In the genomic region with DNA sequence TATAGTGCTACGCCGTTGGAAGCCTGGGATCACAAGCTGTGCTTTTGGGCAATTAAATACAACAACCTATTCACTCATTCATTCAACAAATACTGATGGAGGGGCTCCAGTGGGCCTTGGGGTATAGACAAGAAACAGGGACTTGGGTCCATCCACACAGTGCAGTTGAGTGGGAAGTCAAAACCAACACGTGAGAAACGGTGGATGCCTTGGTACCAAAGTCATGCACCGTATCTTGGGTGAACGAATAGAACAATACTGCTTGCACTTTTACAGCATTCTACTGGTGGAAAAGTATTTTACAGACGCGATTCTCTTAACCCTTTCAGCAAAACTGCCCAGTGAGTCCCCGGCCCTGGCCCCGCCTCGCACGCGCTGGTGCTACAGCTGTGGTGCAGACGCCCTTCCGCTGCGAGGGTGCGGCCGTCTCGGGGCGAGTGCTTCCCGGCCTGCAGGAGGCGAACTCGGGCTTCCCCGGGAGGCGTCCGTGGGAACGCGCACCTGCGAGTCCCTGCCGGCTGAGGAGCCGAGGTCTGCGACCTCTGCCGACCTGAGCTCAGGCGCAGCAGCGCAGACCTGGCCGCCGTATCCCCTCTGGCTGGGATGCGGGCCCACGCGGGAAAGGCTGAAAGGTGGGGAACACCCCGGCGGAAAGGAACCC, we compare ENCODE assay signal across 8 cellular contexts. TPM values are rescaled to one million over a fixed set of nuclear protein-coding genes. Genes with fewer than 3 reads are reported as not detected.
A peak's percentile ranks its signal among the peaks of the same experiment; 100 is the strongest.
DNase-seq lines count a peak whose midpoint lies in the region; ATAC-seq and TF ChIP-seq lines count a peak whose summit lies in the region.

No MANE protein-coding gene starts in this region.

- intact Hi-C loops in PC-9 (cut with micrococcal nuclease; ENCODE audit: unreplicated experiment) = loop anchor here (2.0 to 10.0 kb wide), 2 partner anchors 112 to 286 kb away; no protein-coding TSS in a partner anchor
- intact Hi-C loops in activated T-helper 1 cell treated with anti-CD3 and anti-CD28 coated beads, Interleukin-12 subunit alpha, Interleukin-12 subunit beta, Interleukin-2, Interleukin-4 antibody, amounts not matched to agents 30 ng/mL and 10 ng/mL and 1 ng/mL, durations not matched to agents 14 hours and 24 hours and 36 hours (cut with micrococcal nuclease) = loop anchor here (1.0 to 5.0 kb wide), 9 partner anchors 112 to 1976 kb away; a partner anchor contains a TSS

- H3K79me2 ChIP-seq in PC-9 (ENCODE audit: low read depth) (no peaks in the 10 kb centered on the region), neural progenitor cell (ENCODE audit: low read depth) (peaks cover 35% of the 10 kb centered on the region)

- peaks cover 3% of the 10 kb centered on the region for H3K36me3 Mint-ChIP-seq in activated T-helper 1 cell treated with anti-CD3 and anti-CD28 coated beads, Interleukin-12 subunit alpha, Interleukin-12 subunit beta, Interleukin-2, Interleukin-4 antibody, amounts not matched to agents 30 ng/mL and 10 ng/mL and 1 ng/mL, durations not matched to agents 14 hours and 24 hours and 36 hours (ENCODE audit: low read depth)
- H3K36me3 Mint-ChIP-seq in neural progenitor cell = peaks cover 9% of the 10 kb centered on the region

- H3K9me3 Mint-ChIP-seq in activated T-helper 1 cell treated with anti-CD3 and anti-CD28 coated beads, Interleukin-12 subunit alpha, Interleukin-12 subunit beta, Interleukin-2, Interleukin-4 antibody, amounts not matched to agents 30 ng/mL and 10 ng/mL and 1 ng/mL, durations not matched to agents 14 hours and 24 hours and 36 hours = no peaks in the 10 kb centered on the region
- H3K9me3 Mint-ChIP-seq in neural progenitor cell = no peaks in the 10 kb centered on the region

- H4K20me1 ChIP-seq in PC-9 (ENCODE audit: insufficient read depth) (no peaks in the 10 kb centered on the region), neural progenitor cell (ENCODE audit: low read depth) (peaks cover 8% of the 10 kb centered on the region)

- H3K4me3 ChIP-seq in PC-9 = peak overlapping the region; percentile 66
- peak overlapping the region; percentile 83 for H3K4me3 ChIP-seq in fibroblast of villous mesenchyme (ENCODE audit: low read depth, low read length)
- H3K4me3 ChIP-seq in neural progenitor cell = peak overlapping the region; percentile 94
- peak overlapping the region; percentile 80 to 94 (median 89) for H3K4me3 ChIP-seq in subcutaneous abdominal adipose tissue (ENCODE audit: low read depth in 1 of 5, low read length in 5 of 5)

- peak; percentile 69 for ATAC-seq in GM19324 (IDR thresholded peaks at IDR 0.05; ENCODE audit: low FRiP score, unreplicated experiment)
- peak; percentile 69 for ATAC-seq in HG03439 (IDR thresholded peaks at IDR 0.05; ENCODE audit: unreplicated experiment)

- H3F3A ChIP-seq in PC-9 (ENCODE audit: insufficient read depth, low read depth) (no peaks in the 10 kb centered on the region), neural progenitor cell (ENCODE audit: low read depth) (peaks cover 10% of the 10 kb centered on the region)

- H2AFZ ChIP-seq in PC-9 (peak overlapping the region; percentile 96), neural progenitor cell (replicated peaks) (peak overlapping the region; percentile 26)

- H3K27ac ChIP-seq in C4-2B = peak overlapping the region; percentile 69
- no peak overlapping the region for H3K27ac ChIP-seq in PC-9
- H3K27ac ChIP-seq in neural progenitor cell = no peak overlapping the region
- peak overlapping the region; percentile 50 for H3K27ac ChIP-seq in subcutaneous abdominal adipose tissue (ENCODE audit: low read depth, low read length)

- BruUV-seq in PC-9 (replicated peaks; lab: Mats Ljungman, UMichigan) = TSS peak; percentile 78

- no peaks in the 10 kb centered on the region for H3K4me1 ChIP-seq in PC-9 (replicated peaks; ENCODE audit: insufficient read depth)
- H3K4me1 ChIP-seq in neural progenitor cell = peaks cover 18% of the 10 kb centered on the region
- H3K4me1 ChIP-seq in subcutaneous abdominal adipose tissue (ENCODE audit: control insufficient read depth in 5 of 5, insufficient read depth in 5 of 5, low read length in 5 of 5) = peaks cover 0 to 20% (median 16%) of the 10 kb centered on the region in 5 donors

- H3K4me1 Mint-ChIP-seq in activated T-helper 1 cell treated with anti-CD3 and anti-CD28 coated beads, Interleukin-12 subunit alpha, Interleukin-12 subunit beta, Interleukin-2, Interleukin-4 antibody, amounts not matched to agents 30 ng/mL and 10 ng/mL and 1 ng/mL, durations not matched to agents 14 hours and 24 hours and 36 hours (ENCODE audit: low read depth) = peaks cover 24% of the 10 kb centered on the region
- H3K4me1 Mint-ChIP-seq in neural progenitor cell = peaks cover 29% of the 10 kb centered on the region

- H3K27ac Mint-ChIP-seq in activated T-helper 1 cell treated with anti-CD3 and anti-CD28 coated beads, Interleukin-12 subunit alpha, Interleukin-12 subunit beta, Interleukin-2, Interleukin-4 antibody, amounts not matched to agents 30 ng/mL and 10 ng/mL and 1 ng/mL, durations not matched to agents 14 hours and 24 hours and 36 hours = no peak overlapping the region
- no peak overlapping the region for H3K27ac Mint-ChIP-seq in neural progenitor cell

- no peak overlapping the region for H3K9ac ChIP-seq in neural progenitor cell
- peak overlapping the region in 4 of 5 donors; percentile 44 to 72 (median 59) for H3K9ac ChIP-seq in subcutaneous abdominal adipose tissue (ENCODE audit: low read length in 5 of 5)

- peak overlapping the region; percentile 81 for H3K4me2 ChIP-seq in PC-9
- H3K4me2 ChIP-seq in neural progenitor cell = peak overlapping the region; percentile 74

- H3K27me3 ChIP-seq in PC-9 (ENCODE audit: insufficient read depth, low read depth) (peaks cover 13% of the 10 kb centered on the region), neural progenitor cell (peaks cover 19% of the 10 kb centered on the region), subcutaneous abdominal adipose tissue (ENCODE audit: control insufficient read depth in 5 of 5, insufficient read depth in 4 of 5, low read length in 5 of 5) (peaks cover 0 to 12% (median 2%) of the 10 kb centered on the region in 5 donors)

- H3K36me3 ChIP-seq in PC-9 (ENCODE audit: low read depth) = no peaks in the 10 kb centered on the region
- H3K36me3 ChIP-seq in neural progenitor cell = no peaks in the 10 kb centered on the region
- no peaks in the 10 kb centered on the region for H3K36me3 ChIP-seq in subcutaneous abdominal adipose tissue (ENCODE audit: control insufficient read depth in 5 of 5, insufficient read depth in 5 of 5, low read length in 5 of 5)

- peak overlapping the region; percentile 69 for H3K4me3 Mint-ChIP-seq in activated T-helper 1 cell treated with anti-CD3 and anti-CD28 coated beads, Interleukin-12 subunit alpha, Interleukin-12 subunit beta, Interleukin-2, Interleukin-4 antibody, amounts not matched to agents 30 ng/mL and 10 ng/mL and 1 ng/mL, durations not matched to agents 14 hours and 24 hours and 36 hours
- peak overlapping the region; percentile 86 for H3K4me3 Mint-ChIP-seq in neural progenitor cell

- H3K9me3 ChIP-seq in PC-9 (ENCODE audit: insufficient read depth, low read depth) (no peaks in the 10 kb centered on the region), neural progenitor cell (ENCODE audit: low read depth) (no peaks in the 10 kb centered on the region), subcutaneous abdominal adipose tissue (ENCODE audit: control insufficient read depth in 5 of 5, low read length in 5 of 5) (no peaks in the 10 kb centered on the region)

- TF ChIP-seq CTCF in C4-2B (conservative IDR thresholded peaks at IDR 0.05) (peak; percentile 100), PC-9 (conservative IDR thresholded peaks at IDR 0.05) (peak; percentile 59; the same call in 1 of the 2 replicates), fibroblast of villous mesenchyme (IDR thresholded peaks at IDR 0.05; ENCODE audit: insufficient read depth, low read depth, low read length) (peak; percentile 62), neural progenitor cell (IDR thresholded peaks at IDR 0.05) (peak; percentile 64)

- H3K9me2 ChIP-seq in PC-9 (ENCODE audit: insufficient read depth) = no peaks in the 10 kb centered on the region

- peaks cover 54% of the 10 kb centered on the region for H3K27me3 Mint-ChIP-seq in activated T-helper 1 cell treated with anti-CD3 and anti-CD28 coated beads, Interleukin-12 subunit alpha, Interleukin-12 subunit beta, Interleukin-2, Interleukin-4 antibody, amounts not matched to agents 30 ng/mL and 10 ng/mL and 1 ng/mL, durations not matched to agents 14 hours and 24 hours and 36 hours (ENCODE audit: insufficient read depth)
- H3K27me3 Mint-ChIP-seq in neural progenitor cell (ENCODE audit: insufficient read depth, low read depth) = peaks cover 12% of the 10 kb centered on the region

- POLR2A ChIA-PET in PC-9 (lab: Charles Lee; ENCODE audit: unreplicated experiment) = no interaction called here

- DNase-seq in PC-9 (peak in 1 of 2 experiments; percentile 55), fibroblast of villous mesenchyme (ENCODE audit: low read depth) (peak; percentile 69), neural progenitor cell (ENCODE audit: low spot score) (peak; percentile 82)
- DNase-seq in activated T-helper 1 cell treated with anti-CD3 and anti-CD28 coated beads, Interleukin-12 subunit alpha, Interleukin-12 subunit beta, Interleukin-2, Interleukin-4 antibody, amounts not matched to agents 30 ng/mL and 10 ng/mL and 1 ng/mL, durations not matched to agents 14 hours and 24 hours and 36 hours (ENCODE audit: low spot score) = peak; percentile 57

- CTCF ChIA-PET in PC-9 (lab: Charles Lee) = interaction anchor here (0.6 kb wide), 1 partner anchor 90 kb away, joined by 5 read pairs; no protein-coding TSS in a partner anchor

RNA-seq across cellular contexts. Expression of a gene that starts 8.3 kb away (rescaled TPM):
- total RNA-seq in PC-9 (2021) (0.13 and 0.24 TPM in 2 replicates), fibroblast of villous mesenchyme (95.7 and 139 TPM in 2 replicates), neural progenitor cell (ENCODE audit: low replicate concordance) (21.4 and 31.7 TPM in 2 replicates)
- not detected in 2 replicates for total RNA-seq in activated T-helper 1 cell treated with anti-CD3 and anti-CD28 coated beads, Interleukin-12 subunit alpha, Interleukin-12 subunit beta, Interleukin-2, Interleukin-4 antibody, amounts not matched to agents 30 ng/mL and 10 ng/mL and 1 ng/mL, durations not matched to agents 14 hours and 24 hours and 36 hours

Comparison
In these comparisons a context has a peak if more than half of its experiments do, and no peak if none do; other contexts are left out.
1. H3K27ac ChIP-seq: peak in C4-2B (single experiment) and subcutaneous abdominal adipose tissue (single experiment); none in PC-9 (single experiment) and neural progenitor cell (single experiment).
2. RNA of a gene that starts 8.3 kb away (total RNA-seq): 95.7 to 139 TPM in fibroblast of villous mesenchyme and 21.4 to 31.7 TPM in neural progenitor cell; 0.13 to 0.24 TPM in PC-9 and not detected in activated T-helper 1 cell treated with anti-CD3 and anti-CD28 coated beads, Interleukin-12 subunit alpha, Interleukin-12 subunit beta, Interleukin-2, Interleukin-4 antibody, amounts not matched to agents 30 ng/mL and 10 ng/mL and 1 ng/mL, durations not matched to agents 14 hours and 24 hours and 36 hours; every median in the first group is over 10 times any median in the second.
3. Peak in every context shown above with its lines, with median percentiles within 50 percentile points of each other: CTCF ChIP-seq and H3K4me3 ChIP-seq.